In the genomic region with DNA sequence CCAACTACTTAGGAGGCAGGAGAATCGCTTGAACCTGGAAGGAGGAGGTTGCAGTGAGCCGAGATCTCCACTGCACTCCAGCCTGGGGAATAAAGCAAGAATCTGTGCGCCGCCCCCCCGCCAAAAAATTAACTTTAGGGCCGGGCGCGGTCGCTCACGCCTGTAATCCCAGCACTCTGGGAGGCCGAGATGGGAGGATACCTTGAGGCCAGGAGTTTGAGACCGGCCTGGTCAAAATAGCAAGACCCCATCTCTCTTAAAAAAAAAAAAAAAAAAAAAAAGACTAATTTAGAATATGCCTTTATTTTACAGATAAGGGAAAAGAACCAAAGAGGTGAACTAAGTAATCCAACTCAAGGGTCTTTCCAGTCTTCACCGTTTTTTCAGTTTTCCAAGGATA, we compare ENCODE assay signal across 1 cellular context.
TF ChIP-seq lines count a peak whose summit lies in the region.

No MANE protein-coding gene starts in this region.

TF ChIP-seq in A549, 52 proteins besides CTCF, POLR2A, EP300 and RAD21 (continued from another document):
- TF ChIP-seq KDM1A (IDR thresholded peaks at IDR 0.05; ENCODE audit: low read depth) (no peak), RNF2 (IDR thresholded peaks at IDR 0.05; ENCODE audit: borderline replicate concordance, low read depth) (no peak), MYC (IDR thresholded peaks at IDR 0.05; ENCODE audit: borderline replicate concordance, low read length) (no peak), EHMT2 (IDR thresholded peaks at IDR 0.05; ENCODE audit: low read depth) (no peak), HOXB5 (CRISPR knock-in tag; IDR thresholded peaks at IDR 0.05) (no peak), HOXB13 (CRISPR knock-in tag; IDR thresholded peaks at IDR 0.05; ENCODE audit: low read depth) (no peak), SREBF2 (IDR thresholded peaks at IDR 0.05) (no peak)
